ENCODE assay signal across 21 cellular contexts in genomic region chr12:41202051-41202450, GRCh38. TPM values are rescaled to one million over a fixed set of nuclear protein-coding genes. Genes with fewer than 3 reads are reported as not detected.
A peak's percentile ranks its signal among the peaks of the same experiment; 100 is the strongest.
DNase-seq lines count a peak whose midpoint lies in the region; ATAC-seq and TF ChIP-seq lines count a peak whose summit lies in the region.
"Had no signal": no experiment of that assay in that cellular context is flagged by ENCODE, and none has a peak within 500 bp of the region (broad histone marks: within the 10 kb centered on the region; RNA-seq: fewer than 3 reads in every experiment).

No MANE protein-coding gene starts in this region.

- no peak for TF ChIP-seq CTCF in WERI-Rb-1 (IDR thresholded peaks at IDR 0.05; ENCODE audit: low read depth, low read length)
- TF ChIP-seq CTCF in gastroesophageal sphincter (IDR thresholded peaks at IDR 0.05) = no peak
- TF ChIP-seq CTCF in mammary epithelial cell (conservative IDR thresholded peaks at IDR 0.05 in 1 of 2, IDR thresholded peaks at IDR 0.05 in 1 of 2; ENCODE audit: extremely low read depth in 1 of 2, insufficient read depth in 1 of 2, low read depth in 1 of 2, low read length in 2 of 2) = no peak

- H3K4me1 ChIP-seq in Karpas-422 (ENCODE audit: low read length) (peaks cover 78% of the 10 kb centered on the region), gastroesophageal sphincter (peaks cover 0 to 38% (median 0%) of the 10 kb centered on the region in 3 donors), mammary epithelial cell (ENCODE audit: insufficient read depth, low read length) (no peaks in the 10 kb centered on the region)
- H3K4me1 ChIP-seq: BE2C had no signal

- BruUV-seq in mammary epithelial cell (replicated peaks; lab: Mats Ljungman, UMichigan) = no TSS peak

- WGBS in gastroesophageal sphincter (ENCODE audit: low coverage in 1 of 2), 2 donors = 40 to 55% methylated on average over 2 of the region's 2 CpGs
- WGBS in mammary epithelial cell (ENCODE audit: low coverage, missing lambda C conversion rate) = 47% methylated on average over 2 of the region's 2 CpGs

- no peak for TF ChIP-seq POLR2A in gastroesophageal sphincter (IDR thresholded peaks at IDR 0.05)

- H4K20me1 ChIP-seq in Karpas-422 (ENCODE audit: insufficient read depth, low read depth, low read length) (no peaks in the 10 kb centered on the region), mammary epithelial cell (ENCODE audit: insufficient read depth, low read length) (no peaks in the 10 kb centered on the region)

- H3K4me3 ChIP-seq in Karpas-422 (ENCODE audit: low read length) (peak overlapping the region; percentile 35), WERI-Rb-1 (ENCODE audit: low read depth, low read length) (no peak overlapping the region), gastroesophageal sphincter (no peak overlapping the region), mammary epithelial cell (replicated peaks in 1 of 3; ENCODE audit: insufficient read depth in 1 of 3, low read depth in 2 of 3, low read length in 3 of 3) (no peak overlapping the region)
- H3K4me3 ChIP-seq: GM23248 had no signal

- H2AFZ ChIP-seq in Karpas-422 (ENCODE audit: low read length) (peak overlapping the region; percentile 4; the same call in 1 of the 2 replicates), mammary epithelial cell (ENCODE audit: low read depth, low read length) (no peak overlapping the region)
- H2AFZ ChIP-seq: GM23248 had no signal

- H3K27ac ChIP-seq in Karpas-422 (ENCODE audit: low read length) = peak overlapping the region; percentile 99
- no peak overlapping the region for H3K27ac ChIP-seq in WERI-Rb-1
- peak overlapping the region in 3 of 4 donors; percentile 18 to 39 (median 29) for H3K27ac ChIP-seq in gastroesophageal sphincter
- H3K27ac ChIP-seq in mammary epithelial cell (ENCODE audit: insufficient read depth, low read depth, low read length) = no peak overlapping the region
- H3K27ac ChIP-seq: GM23248 had no signal

- CTCF ChIA-PET in mammary epithelial cell (lab: Charles Lee; ENCODE audit: low non-redundant PET) = no interaction called here

- ATAC-seq in gastroesophageal sphincter (no peak), HG02884 (IDR thresholded peaks at IDR 0.05; ENCODE audit: unreplicated experiment) (no peak)
- ATAC-seq: HepG2 had no signal

- peak overlapping the region; percentile 61 for H3K4me2 ChIP-seq in Karpas-422 (ENCODE audit: low read depth, low read length, poor library complexity, severe bottlenecking)
- H3K4me2 ChIP-seq in mammary epithelial cell (ENCODE audit: insufficient read depth, low read depth, low read length) = no peak overlapping the region

- H3K9me2 ChIP-seq in Karpas-422 (replicated peaks; ENCODE audit: insufficient read depth, low read length) = no peaks in the 10 kb centered on the region

- no peak for TF ChIP-seq EP300 in gastroesophageal sphincter (IDR thresholded peaks at IDR 0.05)

- H3K9me3 ChIP-seq in Karpas-422 (ENCODE audit: low read length) (0 out of 2 replicates have a peak, but pooled peaks cover 3% of the 10 kb centered on the region), WERI-Rb-1 (ENCODE audit: severe bottlenecking) (no peaks in the 10 kb centered on the region), gastroesophageal sphincter (no peaks in the 10 kb centered on the region), mammary epithelial cell (replicated peaks; ENCODE audit: insufficient read depth, low read length) (no peaks in the 10 kb centered on the region)
- H3K9me3 ChIP-seq: BE2C had no signal

- peak overlapping the region; percentile 65 for H3K9ac ChIP-seq in Karpas-422 (ENCODE audit: low read length)
- H3K9ac ChIP-seq in mammary epithelial cell (ENCODE audit: insufficient read depth, low read length) = no peak overlapping the region
- H3K9ac ChIP-seq: GM23248 had no signal

- intact Hi-C loops in mammary epithelial cell (cut with micrococcal nuclease) = no loop called here

- H3K79me2 ChIP-seq in Karpas-422 (ENCODE audit: low read length) (no peaks in the 10 kb centered on the region), mammary epithelial cell (ENCODE audit: insufficient read depth, low read length) (no peaks in the 10 kb centered on the region)

- in situ Hi-C loops in mammary epithelial cell (cut with MboI; ENCODE audit: low sequenced_read_pairs in 2 of 2) = no loop called here

- dilution Hi-C loops in mammary epithelial cell (cut with HindIII; ENCODE audit: low sequenced_read_pairs) = no loop called here

- H3K36me3 ChIP-seq in Karpas-422 (ENCODE audit: insufficient read depth, low read length) (peaks cover 14% of the 10 kb centered on the region; the same call in 1 of the 2 replicates), WERI-Rb-1 (no peaks in the 10 kb centered on the region), gastroesophageal sphincter (no peaks in the 10 kb centered on the region), mammary epithelial cell (ENCODE audit: insufficient read depth, low read length) (no peaks in the 10 kb centered on the region)
- H3K36me3 ChIP-seq: BE2C had no signal

- H3K27me3 ChIP-seq in Karpas-422 (ENCODE audit: low read length) (no peaks in the 10 kb centered on the region), WERI-Rb-1 (ENCODE audit: insufficient read depth, low read depth, severe bottlenecking) (no peaks in the 10 kb centered on the region), gastroesophageal sphincter (no peaks in the 10 kb centered on the region), mammary epithelial cell (ENCODE audit: insufficient read depth, low read length) (no peaks in the 10 kb centered on the region)
- H3K27me3 ChIP-seq: BE2C had no signal

- DNase-seq in Karpas-422 (no peak), WERI-Rb-1 (peak; percentile 68), cerebellar cortex (ENCODE audit: low spot score) (no peak), mammary epithelial cell (no peak), NCI-H1105 (lab: John Stamatoyannopoulos, UW) (no peak)
- DNase-seq: ACHN; BE2C; C1 segment of cervical spinal cord; CD4-positive, CD25-positive, alpha-beta regulatory T cell; CD8-positive, alpha-beta memory T cell; COR-L47; DMS153; DMS79; GDM1; GM23248; HCEC 1CT had no signal

RNA-seq across cellular contexts. Expression of gene PDZRN4, which starts 13.9 kb away (rescaled TPM):
- total RNA-seq in Karpas-422 (2014; rRNA removed; shearing (Covaris generic); ENCODE audit: low replicate concordance) = 2.4 and 3.6 TPM in 2 replicates
- total RNA-seq in gastroesophageal sphincter = 10 to 100 TPM; 32.0 to 87.8 (median 50.8) TPM
- total RNA-seq in mammary epithelial cell = not detected
- polyA plus RNA-seq in mammary epithelial cell = not detected
- polyA minus RNA-seq in mammary epithelial cell = not detected
- total RNA-seq: CD4-positive, CD25-positive, alpha-beta regulatory T cell; CD8-positive, alpha-beta memory T cell; Daoy; GM23248; HepG2 had no signal
- polyA plus RNA-seq: CD4-positive, CD25-positive, alpha-beta regulatory T cell; CD8-positive, alpha-beta memory T cell; GM23248; HepG2; IgD-negative memory B cell had no signal

Comparison
In these comparisons a context has a peak if more than half of its experiments do, and no peak if none do; other contexts are left out.
1. H3K27ac ChIP-seq: peak in Karpas-422 (single experiment) and gastroesophageal sphincter (3 of 4); none in WERI-Rb-1 (single experiment) and mammary epithelial cell (single experiment).